In the genomic region with DNA sequence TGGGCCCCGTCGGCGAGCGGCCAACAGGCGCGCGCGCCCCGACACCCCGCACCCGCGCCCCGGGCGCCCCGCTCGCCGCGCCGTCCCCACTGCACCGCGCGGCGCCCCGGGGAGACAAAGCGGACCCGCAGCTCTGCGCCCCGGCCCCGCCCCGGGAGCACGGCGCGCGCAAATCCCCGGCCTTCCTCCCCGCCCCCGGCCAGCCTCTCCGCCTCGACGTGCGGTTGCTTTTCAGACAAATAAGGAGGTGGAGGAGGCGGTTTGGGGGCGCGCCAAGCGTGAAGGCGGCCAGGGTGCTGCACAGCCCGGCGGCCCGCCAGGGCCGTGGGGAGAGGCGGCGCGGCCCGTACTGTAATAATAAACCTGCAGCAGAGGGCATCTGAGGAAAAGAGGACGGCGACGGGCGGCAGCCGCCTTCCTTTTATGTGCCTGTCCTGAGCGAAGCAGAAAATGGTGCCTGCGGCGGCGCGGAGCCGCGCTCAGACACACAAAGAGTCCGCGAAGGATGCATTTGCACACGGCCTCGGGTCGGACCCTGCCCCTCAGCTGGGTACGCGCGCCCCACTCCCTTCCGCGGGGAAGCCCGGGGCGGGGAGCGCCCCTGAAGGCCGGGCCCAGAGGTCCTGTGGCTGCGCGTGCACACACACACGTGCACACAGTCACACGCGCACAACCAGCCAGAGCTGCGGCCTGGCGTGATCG, we compare ENCODE assay signal across 8 cellular contexts. TPM values are rescaled to one million over a fixed set of nuclear protein-coding genes. Genes with fewer than 3 reads are reported as not detected.
DNase-seq lines count a peak whose midpoint lies in the region; ATAC-seq lines count a peak whose summit lies in the region.

No MANE protein-coding gene starts in this region.

- peaks cover 0 to 3% (median 0%) of the 10 kb centered on the region in 7 donors for H3K9me3 Mint-ChIP-seq in CD4-positive, CD25-positive, alpha-beta regulatory T cell

- no peaks in the 10 kb centered on the region for H3K36me3 ChIP-seq in CD4-positive, CD25-positive, alpha-beta regulatory T cell (ENCODE audit: control insufficient read depth, insufficient read depth, low read length)

- H3K4me3 ChIP-seq in CD4-positive, CD25-positive, alpha-beta regulatory T cell (ENCODE audit: low read depth, low read length), result no peak overlapping the region

- ATAC-seq in CD4-positive, CD25-positive, alpha-beta regulatory T cell (ENCODE audit: low read depth in 2 of 2), result peak; percentile 57 to 60
- peak; percentile 71 for ATAC-seq in GM19372 (IDR thresholded peaks at IDR 0.05; ENCODE audit: low read depth, unreplicated experiment)
- ATAC-seq in HG03520 (IDR thresholded peaks at IDR 0.05; ENCODE audit: unreplicated experiment), result peak; percentile 68

- peak; percentile 15 to 82 (median 48) for DNase-seq in CD4-positive, CD25-positive, alpha-beta regulatory T cell
- DNase-seq in NCI-H748 treated with DMSO at 0.1 percent for 48 hours (lab: John Stamatoyannopoulos, UW), result peak; percentile 57
- peak; percentile 58 for DNase-seq in activated CD8-positive, alpha-beta memory T cell treated with anti-CD3 and anti-CD28 coated beads for 1 hour (ENCODE audit: extremely low read depth in 1 of 2, low read depth in 1 of 2)
- peak; percentile 59 for DNase-seq in effector CD4-positive, alpha-beta T cell
- peak; percentile 85 for DNase-seq in medulla oblongata (ENCODE audit: extremely low spot score)
- peak; percentile 41 to 69 (median 60) for DNase-seq in stimulated activated CD4-positive, alpha-beta T cell treated with anti-CD3 and anti-CD28 coated beads, TNF-alpha, amount 100 ng/mL, for 48 hours (ENCODE audit: low read depth in 3 of 3)

- no peaks in the 10 kb centered on the region for H3K36me3 Mint-ChIP-seq in CD4-positive, CD25-positive, alpha-beta regulatory T cell

- peaks cover 13% of the 10 kb centered on the region for H3K4me1 ChIP-seq in CD4-positive, CD25-positive, alpha-beta regulatory T cell (ENCODE audit: control insufficient read depth, insufficient read depth, low read length, poor library complexity, severe bottlenecking)

- no peak overlapping the region for H3K27ac ChIP-seq in CD4-positive, CD25-positive, alpha-beta regulatory T cell (ENCODE audit: insufficient read depth, low read length, poor library complexity, severe bottlenecking)

- peaks cover 62% of the 10 kb centered on the region for H3K27me3 Mint-ChIP-seq in CD4-positive, CD25-positive, alpha-beta regulatory T cell

- no peaks in the 10 kb centered on the region for H3K9me3 ChIP-seq in CD4-positive, CD25-positive, alpha-beta regulatory T cell (ENCODE audit: control insufficient read depth in 2 of 2, low read length in 2 of 2)

- peaks cover 0 to 12% (median 8%) of the 10 kb centered on the region in 4 donors for H3K4me1 Mint-ChIP-seq in CD4-positive, CD25-positive, alpha-beta regulatory T cell

- H3K27ac Mint-ChIP-seq in CD4-positive, CD25-positive, alpha-beta regulatory T cell, result no peak overlapping the region

- peak overlapping the region in 3 of 4 donors; percentile 53 to 86 (median 81) for H3K4me3 Mint-ChIP-seq in CD4-positive, CD25-positive, alpha-beta regulatory T cell

- H3K27me3 ChIP-seq in CD4-positive, CD25-positive, alpha-beta regulatory T cell (ENCODE audit: control insufficient read depth, insufficient read depth, low read length), result peaks cover 33% of the 10 kb centered on the region

RNA-seq across cellular contexts. Expression of a gene that starts 0.7 kb away (rescaled TPM):
- total RNA-seq in CD4-positive, CD25-positive, alpha-beta regulatory T cell, result 1.3 TPM
- polyA plus RNA-seq in CD4-positive, CD25-positive, alpha-beta regulatory T cell, result 1 to 10 TPM in 1 of 4 donors, under 1 TPM in 3; 0.14 to 1.3 (median 0.54) TPM
